In genomic region chr22:12601870-12602779, GRCh38 we compare ENCODE assay signal across 17 cellular contexts.
DNase-seq lines count a peak whose midpoint lies in the region; TF ChIP-seq lines count a peak whose summit lies in the region.
"Had no signal": no experiment of that assay in that cellular context is flagged by ENCODE, and none has a peak within 500 bp of the region (broad histone marks: within the 10 kb centered on the region; RNA-seq: fewer than 3 reads in every experiment).

No MANE protein-coding gene starts in this region.

- peak; percentile 8 for DNase-seq in GM20000 (ENCODE audit: low spot score)
- DNase-seq in SK-N-SH = peak; percentile 85
- peak; percentile 9 for DNase-seq in hepatocyte (ENCODE audit: low spot score)
- peak; percentile 29 for DNase-seq in stomach
- no peak for DNase-seq in G401 (ENCODE audit: low spot score)
- no peak for DNase-seq in H9
- no peak for DNase-seq in activated T-helper 1 cell treated with anti-CD3 and anti-CD28 coated beads, Interleukin-12 subunit alpha, Interleukin-12 subunit beta, Interleukin-2, Interleukin-4 antibody, amounts not matched to agents 30 ng/mL and 10 ng/mL and 1 ng/mL, durations not matched to agents 14 hours and 24 hours and 36 hours (ENCODE audit: low spot score)
- DNase-seq: activated CD8-positive, alpha-beta memory T cell treated with anti-CD3 and anti-CD28 coated beads, Interleukin-2, amount 10 ng/mL, durations not matched to agents 7 days and 5 days; amniotic stem cell; dermis blood vessel endothelial cell; GM23248; kidney glomerular epithelial cell; NCI-H226; small intestine; T-helper 9 cell had no signal

- no peaks in the 10 kb centered on the region for H3F3A ChIP-seq in SK-N-SH (replicated peaks; ENCODE audit: insufficient read depth)

- H3K27ac Mint-ChIP-seq in H9 = no peak overlapping the region
- H3K27ac Mint-ChIP-seq in activated T-helper 1 cell treated with anti-CD3 and anti-CD28 coated beads, Interleukin-12 subunit alpha, Interleukin-12 subunit beta, Interleukin-2, Interleukin-4 antibody, amounts not matched to agents 30 ng/mL and 10 ng/mL and 1 ng/mL, durations not matched to agents 14 hours and 24 hours and 36 hours = no peak overlapping the region
- H3K27ac Mint-ChIP-seq: activated CD8-positive, alpha-beta memory T cell treated with anti-CD3 and anti-CD28 coated beads, Interleukin-2, amount 10 ng/mL, durations not matched to agents 7 days and 5 days; naive thymus-derived CD8-positive, alpha-beta T cell had no signal

- no peaks in the 10 kb centered on the region for H3K9me3 ChIP-seq in SK-N-SH
- H3K9me3 ChIP-seq in hepatocyte (ENCODE audit: low read depth) = peaks cover 21% of the 10 kb centered on the region
- H3K9me3 ChIP-seq in stomach = peaks cover 11 to 82% (median 56%) of the 10 kb centered on the region in 4 donors
- H3K9me3 ChIP-seq in H9 (ENCODE audit: control insufficient read depth, low read depth, low read length) = peaks cover 86% of the 10 kb centered on the region

- TF ChIP-seq RAD21 in SK-N-SH (IDR thresholded peaks at IDR 0.05; ENCODE audit: low read length) = no peak

- H3K4me2 ChIP-seq in SK-N-SH (peak overlapping the region; percentile 61), hepatocyte (no peak overlapping the region), H9 (ENCODE audit: insufficient read depth, insufficient read length, low read length) (no peak overlapping the region)

- peaks cover 23 to 60% (median 36%) of the 10 kb centered on the region in 3 experiments for H3K36me3 Mint-ChIP-seq in H9 (ENCODE audit: insufficient read depth in 1 of 3, low read depth in 3 of 3)
- no peaks in the 10 kb centered on the region for H3K36me3 Mint-ChIP-seq in activated T-helper 1 cell treated with anti-CD3 and anti-CD28 coated beads, Interleukin-12 subunit alpha, Interleukin-12 subunit beta, Interleukin-2, Interleukin-4 antibody, amounts not matched to agents 30 ng/mL and 10 ng/mL and 1 ng/mL, durations not matched to agents 14 hours and 24 hours and 36 hours (ENCODE audit: low read depth)
- H3K36me3 Mint-ChIP-seq: activated CD8-positive, alpha-beta memory T cell treated with anti-CD3 and anti-CD28 coated beads, Interleukin-2, amount 10 ng/mL, durations not matched to agents 7 days and 5 days had no signal

- H3K4me1 ChIP-seq in SK-N-SH (ENCODE audit: control insufficient read depth in 1 of 2, insufficient read depth in 2 of 2, low read depth in 1 of 2, low read length in 1 of 2) = peaks cover 0 to 9% of the 10 kb centered on the region in 2 experiments; a peak in 2 of 4 replicates
- H3K4me1 ChIP-seq in hepatocyte (ENCODE audit: insufficient read depth) = no peaks in the 10 kb centered on the region
- no peaks in the 10 kb centered on the region for H3K4me1 ChIP-seq in stomach
- H3K4me1 ChIP-seq in H9 (ENCODE audit: insufficient read depth, low read length) = no peaks in the 10 kb centered on the region
- H3K4me1 ChIP-seq: suprapubic skin had no signal

- H3K27me3 ChIP-seq in SK-N-SH (ENCODE audit: insufficient read depth) (no peaks in the 10 kb centered on the region), hepatocyte (no peaks in the 10 kb centered on the region), stomach (no peaks in the 10 kb centered on the region), H9 (ENCODE audit: insufficient read depth, low read length) (no peaks in the 10 kb centered on the region)
- H3K27me3 ChIP-seq: suprapubic skin had no signal

- H3K9me2 ChIP-seq in SK-N-SH (no peaks in the 10 kb centered on the region), hepatocyte (replicated peaks; ENCODE audit: insufficient read depth) (no peaks in the 10 kb centered on the region)

- H2AFZ ChIP-seq in SK-N-SH (ENCODE audit: low read depth) (peak overlapping the region; percentile 70), hepatocyte (no peak overlapping the region), H9 (ENCODE audit: low read length) (no peak overlapping the region)
- H2AFZ ChIP-seq: GM23248 had no signal

- no peak overlapping the region for H3T11ph ChIP-seq in H9 (ENCODE audit: low read length)

- no peak overlapping the region for H3K4me3 Mint-ChIP-seq in H9
- H3K4me3 Mint-ChIP-seq in activated T-helper 1 cell treated with anti-CD3 and anti-CD28 coated beads, Interleukin-12 subunit alpha, Interleukin-12 subunit beta, Interleukin-2, Interleukin-4 antibody, amounts not matched to agents 30 ng/mL and 10 ng/mL and 1 ng/mL, durations not matched to agents 14 hours and 24 hours and 36 hours = no peak overlapping the region
- H3K4me3 Mint-ChIP-seq: activated CD8-positive, alpha-beta memory T cell treated with anti-CD3 and anti-CD28 coated beads, Interleukin-2, amount 10 ng/mL, durations not matched to agents 7 days and 5 days had no signal

- no peak overlapping the region for H2BK20ac ChIP-seq in H9 (ENCODE audit: low read depth, low read length, poor library complexity, severe bottlenecking)

- H4K91ac ChIP-seq in H9 (ENCODE audit: insufficient read length, low read depth, low read length) = no peak overlapping the region

- peak overlapping the region; percentile 75 for H3K9ac ChIP-seq in SK-N-SH
- no peak overlapping the region for H3K9ac ChIP-seq in H9 (ENCODE audit: extremely low read depth, insufficient read length, low read length)
- H3K9ac ChIP-seq: GM23248 had no signal

- H3K4me3 ChIP-seq in SK-N-SH (ENCODE audit: low read depth in 2 of 2, low read length in 1 of 2) (peak overlapping the region; percentile 64 to 90), hepatocyte (no peak overlapping the region), stomach (peak overlapping the region in 2 of 4 donors; percentile 20 to 27)
- H3K4me3 ChIP-seq: GM23248, suprapubic skin had no signal

- no peaks in the 10 kb centered on the region for H3K23me2 ChIP-seq in H9 (ENCODE audit: insufficient read length, low read depth, low read length, poor library complexity, severe bottlenecking)

- no peak overlapping the region for H3K4ac ChIP-seq in H9 (ENCODE audit: low read depth, low read length)

- no peaks in the 10 kb centered on the region for H3K79me1 ChIP-seq in H9 (ENCODE audit: insufficient read depth, low read depth, low read length, poor library complexity, severe bottlenecking)

- in situ Hi-C loops in G401 (cut with HindIII; ENCODE audit: low sequenced_read_pairs) = no loop called here

- H2BK15ac ChIP-seq in H9 (ENCODE audit: low read depth, low read length) = no peak overlapping the region

- H3K18ac ChIP-seq in H9 (ENCODE audit: insufficient read length, low read depth, low read length) = no peak overlapping the region

- no peak for TF ChIP-seq CTCF in GM20000 (IDR thresholded peaks at IDR 0.05; ENCODE audit: extremely low read depth, missing control alignments)
- no peak for TF ChIP-seq CTCF in SK-N-SH (IDR thresholded peaks at IDR 0.05)
- TF ChIP-seq CTCF in hepatocyte (IDR thresholded peaks at IDR 0.05; ENCODE audit: poor library complexity) = no peak
- no peak for TF ChIP-seq CTCF in stomach (IDR thresholded peaks at IDR 0.05)
- no peak for TF ChIP-seq CTCF in H9 (conservative IDR thresholded peaks at IDR 0.05)

- 20% methylated on average over 70 of the region's 75 CpGs for WGBS in SK-N-SH (ENCODE audit: low lambda C conversion rate)
- 89% methylated on average over 74 of the region's 75 CpGs for WGBS in hepatocyte (ENCODE audit: low lambda C conversion rate, missing lambda C conversion rate)
- WGBS in stomach, 5 donors = 62 to 68% (median 63%) methylated on average over 74 to 75 of the region's 75 CpGs
- WGBS in H9 (ENCODE audit: extremely low coverage, insufficient read length, low lambda C conversion rate) = no CpG with 5 or more reads among the region's 75 CpGs

- TF ChIP-seq EP300 in SK-N-SH (IDR thresholded peaks at IDR 0.05; ENCODE audit: borderline replicate concordance in 1 of 2, low read depth in 1 of 2, low read length in 1 of 2) = peak in 1 of 2 experiments; percentile 22; a peak in 1 of 4 replicates
- TF ChIP-seq EP300 in stomach (IDR thresholded peaks at IDR 0.05) = no peak

- no peak overlapping the region for H2BK120ac ChIP-seq in H9 (ENCODE audit: low read depth, low read length, poor library complexity, severe bottlenecking)

- H4K5ac ChIP-seq in H9 (ENCODE audit: insufficient read length, low read depth, low read length) = no peak overlapping the region

- no peak overlapping the region for H2BK5ac ChIP-seq in H9 (ENCODE audit: insufficient read length, low read length)

- H3K23ac ChIP-seq in H9 (ENCODE audit: insufficient read length, low read depth, low read length) = no peak overlapping the region

- POLR2A ChIA-PET in SK-N-SH (lab: Yijun Ruan, JAX) = interaction anchor here (0.5 to 0.9 kb wide), 2 partner anchors 8 to 9 kb away, joined by 3 to 4 read pairs; no protein-coding TSS in a partner anchor

- H2BK12ac ChIP-seq in H9 (ENCODE audit: insufficient read length, low read depth, low read length) = no peak overlapping the region

- no peak overlapping the region for H3K14ac ChIP-seq in H9 (ENCODE audit: insufficient read depth, low read length)

- peaks cover 89% of the 10 kb centered on the region in 2 experiments for H3K9me3 Mint-ChIP-seq in H9
- peaks cover 79% of the 10 kb centered on the region for H3K9me3 Mint-ChIP-seq in activated T-helper 1 cell treated with anti-CD3 and anti-CD28 coated beads, Interleukin-12 subunit alpha, Interleukin-12 subunit beta, Interleukin-2, Interleukin-4 antibody, amounts not matched to agents 30 ng/mL and 10 ng/mL and 1 ng/mL, durations not matched to agents 14 hours and 24 hours and 36 hours

- peaks cover 7 to 12% of the 10 kb centered on the region in 2 experiments for H3K36me3 ChIP-seq in SK-N-SH (replicated peaks in 1 of 2; ENCODE audit: control insufficient read depth in 1 of 2, insufficient read depth in 2 of 2, low read length in 1 of 2)
- H3K36me3 ChIP-seq in hepatocyte (replicated peaks; ENCODE audit: insufficient read depth, low read depth) = no peaks in the 10 kb centered on the region
- H3K36me3 ChIP-seq in stomach = no peaks in the 10 kb centered on the region
- H3K36me3 ChIP-seq: suprapubic skin had no signal

- no peak for TF ChIP-seq POLR2A in stomach (IDR thresholded peaks at IDR 0.05)

- no peak overlapping the region for H2AK5ac ChIP-seq in H9 (ENCODE audit: insufficient read length, low read length)

- no peak overlapping the region for H4K8ac ChIP-seq in H9 (replicated peaks; ENCODE audit: insufficient read length, low read depth, low read length)

- no peaks in the 10 kb centered on the region for H3K4me1 Mint-ChIP-seq in H9
- no peaks in the 10 kb centered on the region for H3K4me1 Mint-ChIP-seq in activated T-helper 1 cell treated with anti-CD3 and anti-CD28 coated beads, Interleukin-12 subunit alpha, Interleukin-12 subunit beta, Interleukin-2, Interleukin-4 antibody, amounts not matched to agents 30 ng/mL and 10 ng/mL and 1 ng/mL, durations not matched to agents 14 hours and 24 hours and 36 hours (ENCODE audit: low read depth)
- H3K4me1 Mint-ChIP-seq: activated CD8-positive, alpha-beta memory T cell treated with anti-CD3 and anti-CD28 coated beads, Interleukin-2, amount 10 ng/mL, durations not matched to agents 7 days and 5 days had no signal

- H3K27ac ChIP-seq in SK-N-SH (ENCODE audit: low read depth in 2 of 2, low read length in 1 of 2) = peak overlapping the region; percentile 55 to 83
- H3K27ac ChIP-seq in hepatocyte = no peak overlapping the region
- H3K27ac ChIP-seq in stomach = no peak overlapping the region
- no peak overlapping the region for H3K27ac ChIP-seq in H9 (ENCODE audit: insufficient read length, low read depth, low read length)
- H3K27ac ChIP-seq: GM23248, suprapubic skin had no signal

- H3K56ac ChIP-seq in H9 (ENCODE audit: insufficient read length, low read depth, low read length) = no peak overlapping the region

- intact Hi-C loops in stomach (cut with DNase I; ENCODE audit: low total_unique reads) = no loop called here
- intact Hi-C loops in activated T-helper 1 cell treated with anti-CD3 and anti-CD28 coated beads, Interleukin-12 subunit alpha, Interleukin-12 subunit beta, Interleukin-2, Interleukin-4 antibody, amounts not matched to agents 30 ng/mL and 10 ng/mL and 1 ng/mL, durations not matched to agents 14 hours and 24 hours and 36 hours (cut with micrococcal nuclease) = no loop called here

- CTCF ChIA-PET in SK-N-SH (lab: Yijun Ruan, JAX) = no interaction called here

- H3K27me3 Mint-ChIP-seq in H9 (ENCODE audit: low read depth) = peaks cover 10% of the 10 kb centered on the region
- no peaks in the 10 kb centered on the region for H3K27me3 Mint-ChIP-seq in activated T-helper 1 cell treated with anti-CD3 and anti-CD28 coated beads, Interleukin-12 subunit alpha, Interleukin-12 subunit beta, Interleukin-2, Interleukin-4 antibody, amounts not matched to agents 30 ng/mL and 10 ng/mL and 1 ng/mL, durations not matched to agents 14 hours and 24 hours and 36 hours (ENCODE audit: insufficient read depth)
- H3K27me3 Mint-ChIP-seq: activated CD8-positive, alpha-beta memory T cell treated with anti-CD3 and anti-CD28 coated beads, Interleukin-2, amount 10 ng/mL, durations not matched to agents 7 days and 5 days; naive thymus-derived CD8-positive, alpha-beta T cell had no signal

- H3K79me2 ChIP-seq in SK-N-SH (ENCODE audit: insufficient read depth) (peaks cover 37% of the 10 kb centered on the region), hepatocyte (no peaks in the 10 kb centered on the region), H9 (ENCODE audit: insufficient read depth, low read length) (no peaks in the 10 kb centered on the region)

- no peaks in the 10 kb centered on the region for H4K20me1 ChIP-seq in SK-N-SH (ENCODE audit: insufficient read depth)
- H4K20me1 ChIP-seq in hepatocyte (ENCODE audit: insufficient read depth, poor library complexity, severe bottlenecking) = no peaks in the 10 kb centered on the region
- H4K20me1 ChIP-seq in H9 (ENCODE audit: control insufficient read depth, insufficient read depth, insufficient read length) = no peaks in the 10 kb centered on the region

Comparison
In these comparisons a context has a peak if more than half of its experiments do, and no peak if none do; other contexts are left out.
1. DNase-seq: peak in GM20000 (single experiment), SK-N-SH (single experiment), hepatocyte (single experiment) and stomach (single experiment); none in G401 (single experiment), H9 (single experiment) and activated T-helper 1 cell treated with anti-CD3 and anti-CD28 coated beads, Interleukin-12 subunit alpha, Interleukin-12 subunit beta, Interleukin-2, Interleukin-4 antibody, amounts not matched to agents 30 ng/mL and 10 ng/mL and 1 ng/mL, durations not matched to agents 14 hours and 24 hours and 36 hours (single experiment).
2. H3K27ac ChIP-seq: peak in SK-N-SH (2 of 2); none in hepatocyte (single experiment), stomach (0 of 5) and H9 (single experiment).